In genomic region chr6:130453230-130453629, GRCh38 we compare ENCODE assay signal across 14 cellular contexts.
DNase-seq lines count a peak whose midpoint lies in the region; ATAC-seq lines count a peak whose summit lies in the region.
"Had no signal": no experiment of that assay in that cellular context is flagged by ENCODE, and none has a peak within 500 bp of the region (broad histone marks: within the 10 kb centered on the region; RNA-seq: fewer than 3 reads in every experiment).

No MANE protein-coding gene starts in this region.

- H3K9me3 Mint-ChIP-seq in stimulated activated effector memory CD8-positive, alpha-beta T cell treated with anti-CD3 and anti-CD28 coated beads, Interleukin-12 subunit alpha, Interleukin-12 subunit beta, amount 100 ng/mL, for 72 hours, result no peaks in the 10 kb centered on the region
- H3K9me3 Mint-ChIP-seq: endodermal cell had no signal

- no peak overlapping the region for H3K4me3 Mint-ChIP-seq in stimulated activated effector memory CD8-positive, alpha-beta T cell treated with anti-CD3 and anti-CD28 coated beads, Interleukin-12 subunit alpha, Interleukin-12 subunit beta, amount 100 ng/mL, for 72 hours
- H3K4me3 Mint-ChIP-seq: endodermal cell had no signal

- no peaks in the 10 kb centered on the region for H3K4me1 Mint-ChIP-seq in stimulated activated effector memory CD8-positive, alpha-beta T cell treated with anti-CD3 and anti-CD28 coated beads, Interleukin-12 subunit alpha, Interleukin-12 subunit beta, amount 100 ng/mL, for 72 hours

- no peak overlapping the region for H3K27ac Mint-ChIP-seq in stimulated activated effector memory CD8-positive, alpha-beta T cell treated with anti-CD3 and anti-CD28 coated beads, Interleukin-12 subunit alpha, Interleukin-12 subunit beta, amount 100 ng/mL, for 72 hours
- H3K27ac Mint-ChIP-seq: endodermal cell had no signal

- ATAC-seq in stimulated activated effector memory CD8-positive, alpha-beta T cell treated with anti-CD3 and anti-CD28 coated beads, Interleukin-12 subunit alpha, Interleukin-12 subunit beta, amount 100 ng/mL, for 72 hours, result peak; percentile 97
- ATAC-seq in HG02763 (IDR thresholded peaks at IDR 0.05; ENCODE audit: unreplicated experiment), result no peak
- ATAC-seq: psoas muscle had no signal

- DNase-seq in stimulated activated naive CD4-positive, alpha-beta T cell treated with Interleukin-2 at 50 U/mL for 16 hours (lab: John Stamatoyannopoulos, UW), result peak; percentile 4
- no peak for DNase-seq in stimulated activated naive CD4-positive, alpha-beta T cell (lab: John Stamatoyannopoulos, UW)
- DNase-seq in RPMI7951 (ENCODE audit: low read depth), result peak; percentile 70
- peak; percentile 3 for DNase-seq in dermis blood vessel endothelial cell
- DNase-seq in stimulated activated effector memory CD8-positive, alpha-beta T cell treated with anti-CD3 and anti-CD28 coated beads, Interleukin-12 subunit alpha, Interleukin-12 subunit beta, amount 100 ng/mL, for 72 hours (ENCODE audit: low spot score in 2 of 2), result no peak
- no peak for DNase-seq in anterior cingulate cortex (lab: John Stamatoyannopoulos, UW)
- DNase-seq in activated T-cell treated with anti-CD3 and anti-CD28 coated beads, Interleukin-2, amount 50 U/mL, for 1 hour, result no peak
- DNase-seq: AML-193, DND-41, endodermal cell, MV-4-11, psoas muscle, transverse colon had no signal

- no peaks in the 10 kb centered on the region for H3K36me3 Mint-ChIP-seq in stimulated activated effector memory CD8-positive, alpha-beta T cell treated with anti-CD3 and anti-CD28 coated beads, Interleukin-12 subunit alpha, Interleukin-12 subunit beta, amount 100 ng/mL, for 72 hours

Comparison
In these comparisons a context has a peak if more than half of its experiments do, and no peak if none do; other contexts are left out.
1. DNase-seq: peak in stimulated activated naive CD4-positive, alpha-beta T cell treated with Interleukin-2 at 50 U/mL for 16 hours (single experiment), RPMI7951 (single experiment) and dermis blood vessel endothelial cell (single experiment); none in stimulated activated naive CD4-positive, alpha-beta T cell (0 of 6), stimulated activated effector memory CD8-positive, alpha-beta T cell treated with anti-CD3 and anti-CD28 coated beads, Interleukin-12 subunit alpha, Interleukin-12 subunit beta, amount 100 ng/mL, for 72 hours (0 of 2), anterior cingulate cortex (0 of 58) and activated T-cell treated with anti-CD3 and anti-CD28 coated beads, Interleukin-2, amount 50 U/mL, for 1 hour (single experiment).